Comparison of ENCODE assay signal across 8 cellular contexts in genomic region chr11:9573054-9573774, GRCh38. TPM values are rescaled to one million over a fixed set of nuclear protein-coding genes. Genes with fewer than 3 reads are reported as not detected.
DNase-seq lines count a peak whose midpoint lies in the region; ATAC-seq, FAIRE-seq and TF ChIP-seq lines count a peak whose summit lies in the region.

Gene WEE1 (plus strand): TSS chr11:9573670. CDS start chr11:9573934, 264 bp downstream.

- H3K36me3 ChIP-seq in pancreas = peaks cover 0 to 12% (median 0%) of the 10 kb centered on the region in 3 donors
- H3K36me3 ChIP-seq in thyroid gland = no peaks in the 10 kb centered on the region

- TF ChIP-seq POLR2A in GM12891 (IDR thresholded peaks at IDR 0.05; ENCODE audit: low read depth, low read length) (0 out of 2 replicates have a peak, but pooled peaks have one; percentile 16), thyroid gland (IDR thresholded peaks at IDR 0.05) (peak; percentile 92 to 97)

- FAIRE-seq in GM12891 (lab: Jason Lieb, UNC) (peak; percentile 86), pancreas (lab: Jason Lieb, UNC) (no peak)

- intact Hi-C loops in Right ventricle myocardium superior (cut with DNase I) (loop anchor here (5.0 kb wide), 1 partner anchor 39 kb away; no protein-coding TSS in a partner anchor), pancreas (cut with DNase I) (no loop called here), thyroid gland (cut with DNase I) (no loop called here)

- H3K4me1 ChIP-seq in pancreas = peaks cover 16 to 25% (median 22%) of the 10 kb centered on the region in 3 donors
- H3K4me1 ChIP-seq in thyroid gland = peaks cover 36 to 39% of the 10 kb centered on the region in 2 donors

- TF ChIP-seq CTCF in pancreas (IDR thresholded peaks at IDR 0.05) (no peak), thyroid gland (IDR thresholded peaks at IDR 0.05) (no peak)

- WGBS in pancreas, 2 donors = 0 to 1% methylated on average over 64 to 73 of the region's 73 CpGs
- 0% methylated on average over 11 to 14 of the region's 73 CpGs for WGBS in thyroid gland, 2 donors

- no peaks in the 10 kb centered on the region for H3K27me3 ChIP-seq in pancreas
- H3K27me3 ChIP-seq in thyroid gland = no peaks in the 10 kb centered on the region

- H3K9me3 ChIP-seq in pancreas = no peaks in the 10 kb centered on the region
- no peaks in the 10 kb centered on the region for H3K9me3 ChIP-seq in thyroid gland

- ATAC-seq in HG02798 (IDR thresholded peaks at IDR 0.05; ENCODE audit: poor library complexity, unreplicated experiment) (peak; percentile 89), Right ventricle myocardium superior (ENCODE audit: poor library complexity) (peak; percentile 94), pancreas (peak; percentile 87 to 93 (median 88))

- peak within 1 kb of the TSS; percentile 92 to 98 (median 96) for H3K27ac ChIP-seq in pancreas
- H3K27ac ChIP-seq in thyroid gland = peak within 1 kb of the TSS; percentile 96 to 99 (median 97)

- peak within 1 kb of the TSS; percentile 49 to 79 (median 70) for H3K4me3 ChIP-seq in pancreas
- H3K4me3 ChIP-seq in thyroid gland (replicated peaks in 1 of 3) = peak within 1 kb of the TSS; percentile 54 to 84 (median 63)

- DNase-seq in GM12891 (ENCODE audit: insufficient read length, low spot score) (peak; percentile 91), NCI-H1417 treated with DMSO at 0.1 percent for 48 hours (lab: John Stamatoyannopoulos, UW) (peak; percentile 93), SW 1271 (lab: John Stamatoyannopoulos, UW) (peak; percentile 90 to 93), Right ventricle myocardium superior (peak; percentile 99), pancreas (peak; percentile 98 to 99 (median 99)), thyroid gland (peak; percentile 98 to 99)
- peak; percentile 90 for DNase-seq in activated naive CD8-positive, alpha-beta T cell treated with anti-CD3 and anti-CD28 coated beads, Interleukin-2, amount 50 U/mL, for 16 hours (ENCODE audit: low read depth, low spot score)

TF ChIP-seq in GM12891, 5 proteins besides CTCF, POLR2A, EP300 and RAD21:
- TF ChIP-seq PAX5 (IDR thresholded peaks at IDR 0.05; ENCODE audit: insufficient read depth, low read length, severe bottlenecking) (no peak), POLR2AphosphoS5 (IDR thresholded peaks at IDR 0.05; ENCODE audit: low read depth, low read length) (no peak; the same call in 1 of the 2 replicates), SPI1 (IDR thresholded peaks at IDR 0.05; ENCODE audit: low read depth, low read length) (no peak), POU2F2 (IDR thresholded peaks at IDR 0.05; ENCODE audit: low read depth, low read length) (peak; percentile 38; the same call in 1 of the 2 replicates), TAF1 (IDR thresholded peaks at IDR 0.05; ENCODE audit: low read depth, low read length) (peak; percentile 30)

RNA-seq across cellular contexts. Expression of gene WEE1, which starts in this region (rescaled TPM):
- polyA plus RNA-seq in GM12891 (2012; ENCODE audit: low read depth, missing spikeins) = 14.3 TPM
- total RNA-seq in Right ventricle myocardium superior = 32.7 TPM
- total RNA-seq in pancreas = 10 to 100 TPM in 1 of 6 donors, 1 to 10 TPM in 5; 4.2 to 10.7 (median 6.2) TPM
- polyA plus RNA-seq in pancreas = 1 to 10 TPM; 2.6 to 7.8 TPM
- total RNA-seq in thyroid gland = 10 to 100 TPM; 29.6 to 35.6 (median 32.5) TPM

Comparison
In these comparisons a context has a peak if more than half of its experiments do, and no peak if none do; other contexts are left out.
1. Peak in every context shown above with its lines: DNase-seq, ATAC-seq, H3K4me3 ChIP-seq and H3K27ac ChIP-seq.